ENCODE assay signal across 8 cellular contexts in the genomic region with DNA sequence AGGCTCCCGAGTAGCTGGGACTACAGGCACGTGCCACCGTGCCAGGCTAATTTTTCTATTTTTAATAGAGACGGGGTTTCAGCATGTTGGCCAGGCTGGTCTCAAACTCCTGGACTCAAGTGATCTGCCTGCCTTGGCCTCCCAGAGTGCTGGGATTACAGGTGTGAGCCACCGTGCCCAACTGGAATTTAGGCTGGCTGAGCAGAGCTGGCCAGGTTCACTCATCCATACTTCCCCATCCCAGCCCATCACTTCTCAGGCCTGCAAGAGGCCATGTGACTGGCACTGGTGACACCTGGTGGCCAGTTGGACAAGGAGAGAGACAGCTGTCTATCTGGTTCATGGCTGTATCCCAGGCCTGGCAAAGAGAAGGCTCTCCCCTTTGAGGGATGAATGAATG. TPM values are rescaled to one million over a fixed set of nuclear protein-coding genes. Genes with fewer than 3 reads are reported as not detected.
DNase-seq lines count a peak whose midpoint lies in the region; ATAC-seq and TF ChIP-seq lines count a peak whose summit lies in the region.
"Not testable (repeated sequence)": the region's sequence is repeated elsewhere in the genome, so short reads cannot be mapped to it uniquely, and the experiment has no call there.

No MANE protein-coding gene starts in this region.

- not testable (repeated sequence) for H3K9ac ChIP-seq in neural cell (ENCODE audit: low read length)

- peak; percentile 16 for DNase-seq in DMS79 treated with DMSO at 0.1 percent for 48 hours (lab: John Stamatoyannopoulos, UW)
- DNase-seq in HFFc6: peak; percentile 72
- peak; percentile 19 for DNase-seq in NCI-H1694 (lab: John Stamatoyannopoulos, UW)
- DNase-seq in SW 1271 (lab: John Stamatoyannopoulos, UW): peak; percentile 53 to 75
- peak; percentile 82 for DNase-seq in activated naive CD4-positive, alpha-beta T cell treated with Interleukin-2 at 50 U/mL for 16 hours
- peak; percentile 65 for DNase-seq in fibroblast of the conjunctiva (ENCODE audit: low read depth)

- H3K4me2 ChIP-seq in neural cell (ENCODE audit: low read length): not testable (repeated sequence)

- H3K4me1 Mint-ChIP-seq in HFFc6 (ENCODE audit: low read depth): peaks cover 29% of the 10 kb centered on the region
- H3K4me1 Mint-ChIP-seq in stimulated activated memory B cell treated with anti-CD40 and anti-IgM and Interleukin-4, amounts not matched to agents 10 μg/mL and 1 μg/mL and 100 μg/mL, for 72 hours: peaks cover 39% of the 10 kb centered on the region

- not testable (repeated sequence) for H2AFZ ChIP-seq in neural cell (ENCODE audit: low read depth, low read length)

- H3K36me3 Mint-ChIP-seq in HFFc6 (ENCODE audit: low read depth); stimulated activated memory B cell treated with anti-CD40 and anti-IgM and Interleukin-4, amounts not matched to agents 10 μg/mL and 1 μg/mL and 100 μg/mL, for 72 hours: not testable (repeated sequence)

- H3K27me3 ChIP-seq in neural cell (ENCODE audit: insufficient read depth, low read depth, low read length): not testable (repeated sequence)

- not testable (repeated sequence) for H3K27ac ChIP-seq in neural cell (ENCODE audit: low read length)

- H3K4me3 ChIP-seq in neural cell (ENCODE audit: low read length): not testable (repeated sequence)

- TF ChIP-seq CTCF in HFFc6 (IDR thresholded peaks at IDR 0.05) (peak; percentile 88), neural cell (IDR thresholded peaks at IDR 0.05; ENCODE audit: poor library complexity, severe bottlenecking) (peak; percentile 67)

- H3F3A ChIP-seq in neural cell (ENCODE audit: insufficient read depth, low read length, poor library complexity, severe bottlenecking): not testable (repeated sequence)

- H3K27ac Mint-ChIP-seq in HFFc6: not testable (repeated sequence)
- H3K27ac Mint-ChIP-seq in stimulated activated memory B cell treated with anti-CD40 and anti-IgM and Interleukin-4, amounts not matched to agents 10 μg/mL and 1 μg/mL and 100 μg/mL, for 72 hours: peak overlapping the region; percentile 30

- H3K27me3 Mint-ChIP-seq in HFFc6 (ENCODE audit: insufficient read depth); stimulated activated memory B cell treated with anti-CD40 and anti-IgM and Interleukin-4, amounts not matched to agents 10 μg/mL and 1 μg/mL and 100 μg/mL, for 72 hours: not testable (repeated sequence)

- H3K9me2 ChIP-seq in neural cell (ENCODE audit: insufficient read depth, low read length): not testable (repeated sequence)

- not testable (repeated sequence) for H3K4me3 Mint-ChIP-seq in HFFc6; stimulated activated memory B cell treated with anti-CD40 and anti-IgM and Interleukin-4, amounts not matched to agents 10 μg/mL and 1 μg/mL and 100 μg/mL, for 72 hours

- not testable (repeated sequence) for H3K9me3 ChIP-seq in neural cell (ENCODE audit: low read length)

- not testable (repeated sequence) for H3K79me2 ChIP-seq in neural cell (replicated peaks; ENCODE audit: insufficient read depth, low read length)

- TF ChIP-seq RAD21 in neural cell (conservative IDR thresholded peaks at IDR 0.05): peak; percentile 68

- not testable (repeated sequence) for H4K20me1 ChIP-seq in neural cell (ENCODE audit: insufficient read depth)

- not testable (repeated sequence) for H3K9me3 Mint-ChIP-seq in HFFc6; stimulated activated memory B cell treated with anti-CD40 and anti-IgM and Interleukin-4, amounts not matched to agents 10 μg/mL and 1 μg/mL and 100 μg/mL, for 72 hours

- TF ChIP-seq EP300 in neural cell (conservative IDR thresholded peaks at IDR 0.05; ENCODE audit: poor library complexity, severe bottlenecking): not testable (repeated sequence)

- H3K36me3 ChIP-seq in neural cell (ENCODE audit: insufficient read depth, low read length): not testable (repeated sequence)

- peak; percentile 73 for ATAC-seq in stimulated activated memory B cell treated with anti-CD40 and anti-IgM and Interleukin-4, amounts not matched to agents 10 μg/mL and 1 μg/mL and 100 μg/mL, for 72 hours

TF ChIP-seq in neural cell, 6 proteins besides CTCF, POLR2A, EP300 and RAD21:
- TF ChIP-seq SMC3 (conservative IDR thresholded peaks at IDR 0.05; ENCODE audit: poor library complexity): peak; percentile 79

RNA-seq across cellular contexts. Expression of a gene that starts 30.9 kb away (rescaled TPM):
- 10 to 100 TPM; 68.8 to 99.6 (median 87.9) TPM for total RNA-seq in HFFc6 (2021; fragmentation: NEBNext Ultra II Directional; extraction: Animal tissue kit (Norgen Biotek cat#: 25700))
- 0.12 TPM in 1 of 2 replicates, not detected in the other for polyA plus RNA-seq in neural cell
- polyA minus RNA-seq in neural cell: not detected in 2 replicates

RNA-seq across cellular contexts. Expression of a gene that starts 42.6 kb away (rescaled TPM):
- not detected for total RNA-seq in HFFc6 (2021; fragmentation: NEBNext Ultra II Directional; extraction: Animal tissue kit (Norgen Biotek cat#: 25700))
- polyA plus RNA-seq in neural cell: not detected in 2 replicates
- polyA minus RNA-seq in neural cell: not detected in 2 replicates

RNA-seq across cellular contexts. Expression of a gene that starts 47.7 kb away (rescaled TPM):
- 100 to 1,000 TPM; 113 to 144 (median 123) TPM for total RNA-seq in HFFc6 (2021; fragmentation: NEBNext Ultra II Directional; extraction: Animal tissue kit (Norgen Biotek cat#: 25700))
- 110 and 118 TPM in 2 replicates for polyA plus RNA-seq in neural cell
- polyA minus RNA-seq in neural cell: 91.0 and 99.3 TPM in 2 replicates

RNA-seq across cellular contexts. Expression of a gene that starts 50.9 kb away (rescaled TPM):
- total RNA-seq in HFFc6 (2021; fragmentation: NEBNext Ultra II Directional; extraction: Animal tissue kit (Norgen Biotek cat#: 25700)): under 1 TPM; 0.28 to 0.91 (median 0.83) TPM
- polyA plus RNA-seq in neural cell: not detected in 2 replicates
- polyA minus RNA-seq in neural cell: not detected in 2 replicates

Comparison
In these comparisons a context has a peak if more than half of its experiments do, and no peak if none do; other contexts are left out.
1. DNase-seq: peak in every context shown above with its lines; median percentile 82 in activated naive CD4-positive, alpha-beta T cell treated with Interleukin-2 at 50 U/mL for 16 hours; 72 in HFFc6; 65 in fibroblast of the conjunctiva; 64 in SW 1271; 19 in NCI-H1694; 16 in DMS79 treated with DMSO at 0.1 percent for 48 hours.